8 cellular contexts compared by ENCODE assay signal in the genomic region with DNA sequence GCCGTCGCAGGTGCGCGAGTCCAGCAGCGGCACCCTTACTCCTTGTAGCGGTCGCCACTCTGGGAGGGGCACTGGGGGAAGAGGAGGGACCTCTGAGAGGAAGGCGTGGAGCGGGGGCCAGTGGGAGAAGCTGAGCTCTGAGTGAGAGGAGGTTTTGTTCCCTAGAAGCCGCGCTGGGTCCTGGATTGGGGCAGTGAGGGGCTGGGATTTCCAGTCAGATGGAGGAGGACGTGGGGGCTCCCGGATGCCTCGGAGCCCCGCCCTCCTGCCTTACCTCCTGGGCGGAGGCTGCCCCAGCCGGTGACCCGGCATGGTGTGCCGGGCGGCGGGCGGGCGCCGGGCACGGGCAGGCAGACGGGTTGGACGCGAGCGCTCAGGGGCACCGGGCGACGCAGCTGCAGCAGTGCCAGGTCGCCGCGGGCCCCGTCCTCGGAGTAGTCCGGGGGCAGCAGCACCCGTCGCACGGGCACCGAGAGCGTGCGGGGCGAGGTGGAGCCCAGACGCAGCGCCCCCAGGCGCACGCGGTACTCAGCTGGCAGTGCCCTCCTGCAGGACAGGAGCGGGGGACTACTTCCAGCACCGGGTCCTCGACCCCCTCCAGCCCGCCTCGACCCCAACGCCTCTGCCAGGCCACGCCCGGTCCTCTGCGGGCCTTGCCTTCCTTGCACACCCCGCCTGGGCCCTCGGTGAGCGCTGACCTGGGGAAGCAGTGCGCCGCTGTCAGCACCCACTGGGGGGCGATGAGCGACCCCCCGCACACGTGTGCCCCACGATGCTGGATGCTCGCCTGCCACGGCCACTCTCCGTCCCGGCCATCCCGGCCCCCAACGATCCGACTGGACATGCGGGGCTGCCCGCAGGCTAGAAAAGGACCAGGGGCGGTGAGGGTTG. TPM values are rescaled to one million over a fixed set of nuclear protein-coding genes. Genes with fewer than 3 reads are reported as not detected.
A peak's percentile ranks its signal among the peaks of the same experiment; 100 is the strongest.
DNase-seq lines count a peak whose midpoint lies in the region; ATAC-seq, FAIRE-seq and TF ChIP-seq lines count a peak whose summit lies in the region.

No MANE protein-coding gene starts in this region.

- peak overlapping the region; percentile 80 to 92 (median 86) for H3K4me3 Mint-ChIP-seq in naive thymus-derived CD8-positive, alpha-beta T cell

- intact Hi-C loops in A673 (cut with micrococcal nuclease; ENCODE audit: unreplicated experiment), result no loop called here
- intact Hi-C loops in GM12878 (cut with micrococcal nuclease; ENCODE audit: unreplicated experiment), result no loop called here

- CTCF ChIA-PET in A673 (lab: Charles Lee) (no interaction called here), GM12878 (lab: Yijun Ruan, JAX) (no interaction called here)

- in situ Hi-C loops in GM12878 (cut with MboI), result no loop called here

- H3K36me3 Mint-ChIP-seq in naive thymus-derived CD8-positive, alpha-beta T cell, result no peaks in the 10 kb centered on the region

- DNase-seq in A673 (ENCODE audit: low spot score) (no peak), NCI-H1105 (lab: John Stamatoyannopoulos, UW) (peak; percentile 13), GM12878 (ENCODE audit: low read depth, low spot score) (no peak), NCI-H1092 (lab: John Stamatoyannopoulos, UW) (no peak), COLO829 (ENCODE audit: low spot score) (no peak)
- peak in 6 of 10 donors; percentile 40 to 69 (median 50) for DNase-seq in naive thymus-derived CD8-positive, alpha-beta T cell

- no peaks in the 10 kb centered on the region for H3K79me2 ChIP-seq in GM12878 (ENCODE audit: control insufficient read depth, insufficient read depth, low read length)

- peaks cover 3 to 16% (median 13%) of the 10 kb centered on the region in 4 donors for H3K4me1 Mint-ChIP-seq in naive thymus-derived CD8-positive, alpha-beta T cell

- H3K27me3 ChIP-seq in A673 (replicated peaks; ENCODE audit: insufficient read depth, low read depth, low read length, poor library complexity) (peaks cover 47% of the 10 kb centered on the region), GM12878 (replicated peaks in 1 of 2; ENCODE audit: control insufficient read depth in 2 of 2, insufficient read depth in 2 of 2, low read length in 1 of 2) (peaks cover 2 to 7% of the 10 kb centered on the region in 2 experiments; a peak in 3 of 4 replicates)

- H3K27ac Mint-ChIP-seq in naive thymus-derived CD8-positive, alpha-beta T cell, result peak overlapping the region; percentile 53 to 92 (median 72)

- H3K27me3 Mint-ChIP-seq in naive thymus-derived CD8-positive, alpha-beta T cell, result peaks cover 0 to 8% (median 2%) of the 10 kb centered on the region in 5 donors

- H3K9ac ChIP-seq in GM12878 (ENCODE audit: control insufficient read depth, insufficient read depth, low read length), result no peak overlapping the region

- H3K9me3 ChIP-seq in A673 (ENCODE audit: low read depth, low read length, poor library complexity, severe bottlenecking) (no peaks in the 10 kb centered on the region), GM12878 (replicated peaks; ENCODE audit: control insufficient read depth, insufficient read depth, low read length) (no peaks in the 10 kb centered on the region)

- POLR2A ChIA-PET in A673 (lab: Charles Lee; ENCODE audit: low non-redundant PET), result no interaction called here
- POLR2A ChIA-PET in GM12878 (lab: Charles Lee), result no interaction called here
- POLR2A ChIA-PET in naive thymus-derived CD8-positive, alpha-beta T cell (lab: Charles Lee), result interaction anchor here (0.6 to 4.7 kb wide), 3 partner anchors 9 to 316 kb away, joined by 6 to 30 read pairs (median 9); a partner anchor contains a TSS

- no peak overlapping the region for H3K4me3 ChIP-seq in A673 (ENCODE audit: low read depth, low read length, poor library complexity, severe bottlenecking)
- no peak overlapping the region for H3K4me3 ChIP-seq in GM12878

- RAD21 ChIA-PET in GM12878 (lab: Charles Lee; ENCODE audit: unreplicated experiment), result no interaction called here

- no peak for TF ChIP-seq POLR2A in GM12878 (IDR thresholded peaks at IDR 0.05; ENCODE audit: low read depth, low read length)

- H3K4me2 ChIP-seq in GM12878 (ENCODE audit: control insufficient read depth, insufficient read depth), result no peak overlapping the region

- H4K20me1 ChIP-seq in GM12878 (ENCODE audit: control insufficient read depth, insufficient read depth), result no peaks in the 10 kb centered on the region

- ATAC-seq in GM12878 (peak; percentile 27; the same call in 1 of the 3 replicates), HG03159 (IDR thresholded peaks at IDR 0.05; ENCODE audit: unreplicated experiment) (no peak), GM19397 (IDR thresholded peaks at IDR 0.05; ENCODE audit: unreplicated experiment) (no peak)
- ATAC-seq in naive thymus-derived CD8-positive, alpha-beta T cell, result peak; percentile 85 to 87

- no peak for TF ChIP-seq EP300 in GM12878 (IDR thresholded peaks at IDR 0.05; ENCODE audit: borderline replicate concordance in 1 of 2, control insufficient read depth in 1 of 2, low read depth in 2 of 2, low read length in 2 of 2)

- H3K4me1 ChIP-seq in A673 (ENCODE audit: insufficient read depth, low read length, poor library complexity, severe bottlenecking) (no peaks in the 10 kb centered on the region), GM12878 (ENCODE audit: control insufficient read depth, insufficient read depth, low read length) (no peaks in the 10 kb centered on the region)

- no peak for FAIRE-seq in GM12878 (lab: Jason Lieb, UNC)

- no peaks in the 10 kb centered on the region for H3K36me3 ChIP-seq in A673 (ENCODE audit: insufficient read depth, low read length, poor library complexity, severe bottlenecking)
- H3K36me3 ChIP-seq in GM12878 (ENCODE audit: control insufficient read depth in 2 of 2, insufficient read depth in 2 of 2, low read length in 1 of 2), result no peaks in the 10 kb centered on the region

- H2AFZ ChIP-seq in GM12878 (ENCODE audit: control insufficient read depth, low read depth, low read length), result no peak overlapping the region

- no peak overlapping the region for H3K27ac ChIP-seq in A673 (ENCODE audit: low read depth, low read length, poor library complexity, severe bottlenecking)
- no peak overlapping the region for H3K27ac ChIP-seq in GM12878 (ENCODE audit: control insufficient read depth, insufficient read depth)

- no peak for TF ChIP-seq RAD21 in GM12878 (IDR thresholded peaks at IDR 0.05; ENCODE audit: insufficient read depth, low read depth, low read length)

- no peaks in the 10 kb centered on the region for H3K9me3 Mint-ChIP-seq in naive thymus-derived CD8-positive, alpha-beta T cell

- TF ChIP-seq CTCF in A673 (conservative IDR thresholded peaks at IDR 0.05; ENCODE audit: low read depth, low read length) (peak; percentile 46), GM12878 (IDR thresholded peaks at IDR 0.05 in 2 of 3, conservative IDR thresholded peaks at IDR 0.05 in 1 of 3; ENCODE audit: control insufficient read depth in 2 of 3, extremely low read depth in 1 of 3, insufficient read depth in 1 of 3, low read depth in 3 of 3, low read length in 3 of 3) (0 out of 6 replicates have a peak, but pooled peaks of 1 of the 3 experiments have one; percentile 5)

- SMC1A ChIA-PET in GM12878 (lab: Charles Lee; ENCODE audit: uncharacterized antibody, unreplicated experiment), result no interaction called here

- 13% methylated on average over 74 of the region's 79 CpGs for WGBS in GM12878 (ENCODE audit: insufficient coverage, insufficient replicate concordance, low lambda C conversion rate, missing lambda C conversion rate)

- no TSS peak for BruUV-seq in A673 (replicated peaks; lab: Mats Ljungman, UMichigan)
- no TSS peak for BruUV-seq in GM12878 (replicated peaks; lab: Mats Ljungman, UMichigan)

RNA-seq across cellular contexts. Expression of a gene that starts 2.0 kb away (rescaled TPM):
- not detected in 2 replicates for total RNA-seq in A673 (2021)
- total RNA-seq in GM12878 (2013; cell fraction: nucleolus; rRNA removed), result not detected in 2 replicates
- not detected in 2 replicates for total RNA-seq in GM12878 (2014; rRNA removed)
- total RNA-seq in GM12878 (2014; rRNA removed; fragmentation: Illumina TruSeq; extraction: Trizol), result not detected in 2 replicates
- total RNA-seq in GM12878 (2021), result not detected in 2 replicates
- polyA plus RNA-seq in GM12878 (2011; ENCODE audit: low read depth), result not detected
- not detected in 2 replicates for polyA plus RNA-seq in GM12878 (2011; rRNA removed)
- polyA plus RNA-seq in GM12878 (2011; cell fraction: cytosol; rRNA removed), result not detected in 2 replicates
- not detected in 2 replicates for polyA plus RNA-seq in GM12878 (2011; cell fraction: nucleus; rRNA removed)
- polyA plus RNA-seq in GM12878 (2012), result not detected in 2 replicates
- not detected in 2 replicates for polyA plus RNA-seq in GM12878 (2014; fragmentation: Illumina TruSeq; extraction: Trizol)
- polyA plus RNA-seq in GM12878 (2014; fragmentation: Nextera tagmentation; extraction: Ambion mirVana), result not detected
- polyA plus RNA-seq in GM12878 (2014; rRNA removed), result not detected in 2 replicates
- polyA plus RNA-seq in GM12878 (2016; fragmentation: Nextera tagmentation; extraction: Ambion mirVana), result not detected
- polyA minus RNA-seq in GM12878 (2011; rRNA and poly(A)+ RNA removed), result not detected in 2 replicates
- not detected in 2 replicates for polyA minus RNA-seq in GM12878 (2011; cell fraction: cytosol; rRNA and poly(A)+ RNA removed)
- polyA minus RNA-seq in GM12878 (2011; cell fraction: nucleus; rRNA and poly(A)+ RNA removed), result not detected in 2 replicates
- not detected for total RNA-seq in naive thymus-derived CD8-positive, alpha-beta T cell
- polyA plus RNA-seq in naive thymus-derived CD8-positive, alpha-beta T cell, result under 1 TPM in 1 of 3 donors, not detected in 2; 0.99 TPM

RNA-seq across cellular contexts. Expression of a gene that starts 8.3 kb away (rescaled TPM):
- total RNA-seq in A673 (2021), result 188 and 206 TPM in 2 replicates
- 6.4 and 12.2 TPM in 2 replicates for total RNA-seq in GM12878 (2013; cell fraction: nucleolus; rRNA removed)
- total RNA-seq in GM12878 (2014; rRNA removed), result 177 and 258 TPM in 2 replicates
- total RNA-seq in GM12878 (2014; rRNA removed; fragmentation: Illumina TruSeq; extraction: Trizol), result 133 and 154 TPM in 2 replicates
- 211 and 219 TPM in 2 replicates for total RNA-seq in GM12878 (2021)
- polyA plus RNA-seq in GM12878 (2011; ENCODE audit: low read depth), result 321 TPM
- 72.8 and 219 TPM in 2 replicates for polyA plus RNA-seq in GM12878 (2011; rRNA removed)
- polyA plus RNA-seq in GM12878 (2011; cell fraction: cytosol; rRNA removed), result 556 and 601 TPM in 2 replicates
- 162 and 166 TPM in 2 replicates for polyA plus RNA-seq in GM12878 (2011; cell fraction: nucleus; rRNA removed)
- 162 and 263 TPM in 2 replicates for polyA plus RNA-seq in GM12878 (2012)
- 5.0 and 86.9 TPM in 2 replicates for polyA plus RNA-seq in GM12878 (2014; fragmentation: Illumina TruSeq; extraction: Trizol)
- polyA plus RNA-seq in GM12878 (2014; fragmentation: Nextera tagmentation; extraction: Ambion mirVana), result 100 to 1,000 TPM; 752 to 823 TPM
- polyA plus RNA-seq in GM12878 (2014; rRNA removed), result 268 and 337 TPM in 2 replicates
- 100 to 1,000 TPM; 487 to 534 TPM for polyA plus RNA-seq in GM12878 (2016; fragmentation: Nextera tagmentation; extraction: Ambion mirVana)
- polyA minus RNA-seq in GM12878 (2011; rRNA and poly(A)+ RNA removed), result 84.6 and 103 TPM in 2 replicates
- polyA minus RNA-seq in GM12878 (2011; cell fraction: cytosol; rRNA and poly(A)+ RNA removed), result 44.1 and 53.4 TPM in 2 replicates
- polyA minus RNA-seq in GM12878 (2011; cell fraction: nucleus; rRNA and poly(A)+ RNA removed), result 17.8 and 20.5 TPM in 2 replicates
- total RNA-seq in naive thymus-derived CD8-positive, alpha-beta T cell, result 100 to 1,000 TPM; 121 to 137 TPM
- polyA plus RNA-seq in naive thymus-derived CD8-positive, alpha-beta T cell, result 100 to 1,000 TPM; 230 to 301 (median 288) TPM

RNA-seq across cellular contexts. Expression of a gene that starts 12.9 kb away (rescaled TPM):
- total RNA-seq in A673 (2021) (not detected in 2 replicates), GM12878 (2014; rRNA removed) (not detected in 2 replicates), GM12878 (2014; rRNA removed; fragmentation: Illumina TruSeq; extraction: Trizol) (not detected in 2 replicates), GM12878 (2021) (not detected in 2 replicates)
- not detected in 2 replicates for total RNA-seq in GM12878 (2013; cell fraction: nucleolus; rRNA removed)
- polyA plus RNA-seq in GM12878 (2011; ENCODE audit: low read depth), result not detected
- polyA plus RNA-seq in GM12878 (2011; rRNA removed) (not detected in 2 replicates), GM12878 (2014; fragmentation: Illumina TruSeq; extraction: Trizol) (not detected in 2 replicates), GM12878 (2014; fragmentation: Nextera tagmentation; extraction: Ambion mirVana) (not detected), GM12878 (2014; rRNA removed) (not detected in 2 replicates), GM12878 (2016; fragmentation: Nextera tagmentation; extraction: Ambion mirVana) (not detected)
- not detected in 2 replicates for polyA plus RNA-seq in GM12878 (2011; cell fraction: cytosol; rRNA removed)
- polyA plus RNA-seq in GM12878 (2011; cell fraction: nucleus; rRNA removed), result not detected in 2 replicates
- polyA plus RNA-seq in GM12878 (2012), result not detected in 2 replicates
- not detected in 2 replicates for polyA minus RNA-seq in GM12878 (2011; rRNA and poly(A)+ RNA removed)
- polyA minus RNA-seq in GM12878 (2011; cell fraction: cytosol; rRNA and poly(A)+ RNA removed), result not detected in 2 replicates
- polyA minus RNA-seq in GM12878 (2011; cell fraction: nucleus; rRNA and poly(A)+ RNA removed), result not detected in 2 replicates
- total RNA-seq in naive thymus-derived CD8-positive, alpha-beta T cell, result not detected
- polyA plus RNA-seq in naive thymus-derived CD8-positive, alpha-beta T cell, result not detected

RNA-seq across cellular contexts. Expression of a gene that starts 31.7 kb away (rescaled TPM):
- not detected in 2 replicates for total RNA-seq in A673 (2021)
- total RNA-seq in GM12878 (2013; cell fraction: nucleolus; rRNA removed), result not detected in 2 replicates
- 34.3 and 40.1 TPM in 2 replicates for total RNA-seq in GM12878 (2014; rRNA removed)
- 23.3 and 23.6 TPM in 2 replicates for total RNA-seq in GM12878 (2014; rRNA removed; fragmentation: Illumina TruSeq; extraction: Trizol)
- 49.8 and 58.3 TPM in 2 replicates for total RNA-seq in GM12878 (2021)
- polyA plus RNA-seq in GM12878 (2011; ENCODE audit: low read depth), result 23.8 TPM
- not detected in 2 replicates for polyA plus RNA-seq in GM12878 (2011; rRNA removed)
- polyA plus RNA-seq in GM12878 (2011; cell fraction: cytosol; rRNA removed), result not detected in 2 replicates
- polyA plus RNA-seq in GM12878 (2011; cell fraction: nucleus; rRNA removed), result 0.15 TPM in 1 of 2 replicates, not detected in the other
- 38.3 and 40.9 TPM in 2 replicates for polyA plus RNA-seq in GM12878 (2012)
- polyA plus RNA-seq in GM12878 (2014; fragmentation: Illumina TruSeq; extraction: Trizol), result 27.2 and 34.7 TPM in 2 replicates
- 10 to 100 TPM in 1 of 2 experiments, 1 to 10 TPM in 1; 5.3 to 18.4 TPM for polyA plus RNA-seq in GM12878 (2014; fragmentation: Nextera tagmentation; extraction: Ambion mirVana)
- 45.1 and 52.2 TPM in 2 replicates for polyA plus RNA-seq in GM12878 (2014; rRNA removed)
- 10 to 100 TPM; 67.0 to 73.4 TPM for polyA plus RNA-seq in GM12878 (2016; fragmentation: Nextera tagmentation; extraction: Ambion mirVana)
- polyA minus RNA-seq in GM12878 (2011; rRNA and poly(A)+ RNA removed), result not detected in 2 replicates
- polyA minus RNA-seq in GM12878 (2011; cell fraction: cytosol; rRNA and poly(A)+ RNA removed), result 1.2 and 4.2 TPM in 2 replicates
- 1.1 TPM in 1 of 2 replicates, not detected in the other for polyA minus RNA-seq in GM12878 (2011; cell fraction: nucleus; rRNA and poly(A)+ RNA removed)
- 1 to 10 TPM; 2.0 to 2.9 TPM for total RNA-seq in naive thymus-derived CD8-positive, alpha-beta T cell
- 10 to 100 TPM in 1 of 3 donors, 1 to 10 TPM in 2; 1.5 to 14.7 (median 3.2) TPM for polyA plus RNA-seq in naive thymus-derived CD8-positive, alpha-beta T cell

RNA-seq across cellular contexts. Expression of a gene that starts 32.9 kb away (rescaled TPM):
- total RNA-seq in A673 (2021) (642 and 651 TPM in 2 replicates), GM12878 (2014; rRNA removed) (45.0 and 58.5 TPM in 2 replicates), GM12878 (2014; rRNA removed; fragmentation: Illumina TruSeq; extraction: Trizol) (66.4 and 68.1 TPM in 2 replicates), GM12878 (2021) (420 and 483 TPM in 2 replicates)
- 433 and 461 TPM in 2 replicates for total RNA-seq in GM12878 (2013; cell fraction: nucleolus; rRNA removed)
- polyA plus RNA-seq in GM12878 (2011; ENCODE audit: low read depth), result 162 TPM
- polyA plus RNA-seq in GM12878 (2011; rRNA removed) (96.5 and 129 TPM in 2 replicates), GM12878 (2014; fragmentation: Illumina TruSeq; extraction: Trizol) (402 and 463 TPM in 2 replicates), GM12878 (2014; fragmentation: Nextera tagmentation; extraction: Ambion mirVana) (10 to 100 TPM; 30.1 to 73.0 TPM), GM12878 (2014; rRNA removed) (502 and 661 TPM in 2 replicates), GM12878 (2016; fragmentation: Nextera tagmentation; extraction: Ambion mirVana) (100 to 1,000 TPM; 262 to 266 TPM)
- polyA plus RNA-seq in GM12878 (2011; cell fraction: cytosol; rRNA removed), result 199 and 209 TPM in 2 replicates
- polyA plus RNA-seq in GM12878 (2011; cell fraction: nucleus; rRNA removed), result 2,282 and 3,207 TPM in 2 replicates
- polyA plus RNA-seq in GM12878 (2012), result 479 and 774 TPM in 2 replicates
- 68.3 and 115 TPM in 2 replicates for polyA minus RNA-seq in GM12878 (2011; rRNA and poly(A)+ RNA removed)
- 104 and 110 TPM in 2 replicates for polyA minus RNA-seq in GM12878 (2011; cell fraction: cytosol; rRNA and poly(A)+ RNA removed)
- polyA minus RNA-seq in GM12878 (2011; cell fraction: nucleus; rRNA and poly(A)+ RNA removed), result 146 and 241 TPM in 2 replicates
- total RNA-seq in naive thymus-derived CD8-positive, alpha-beta T cell, result 100 to 1,000 TPM; 927 to 965 TPM
- 100 to 1,000 TPM in 1 of 3 donors, 10 to 100 TPM in 2; 25.5 to 110 (median 62.4) TPM for polyA plus RNA-seq in naive thymus-derived CD8-positive, alpha-beta T cell

Comparison
In these comparisons a context has a peak if more than half of its experiments do, and no peak if none do; other contexts are left out.
1. DNase-seq: peak in NCI-H1105 (single experiment) and naive thymus-derived CD8-positive, alpha-beta T cell (6 of 10); none in A673 (single experiment), GM12878 (single experiment), NCI-H1092 (single experiment) and COLO829 (single experiment).
2. ATAC-seq: peak in GM12878 (single experiment) and naive thymus-derived CD8-positive, alpha-beta T cell (2 of 2); none in HG03159 (single experiment) and GM19397 (single experiment).